In genomic region chr19:46478356-46478986, GRCh38 we compare ENCODE assay signal across 8 cellular contexts. TPM values are rescaled to one million over a fixed set of nuclear protein-coding genes. Genes with fewer than 3 reads are reported as not detected.
DNase-seq lines count a peak whose midpoint lies in the region; ATAC-seq and TF ChIP-seq lines count a peak whose summit lies in the region.
"Had no signal": no experiment of that assay in that cellular context is flagged by ENCODE, and none has a peak within 500 bp of the region (broad histone marks: within the 10 kb centered on the region; RNA-seq: fewer than 3 reads in every experiment).

No MANE protein-coding gene starts in this region.

- no peaks in the 10 kb centered on the region for H3K36me3 ChIP-seq in GM23338 (ENCODE audit: insufficient read depth)
- H3K36me3 ChIP-seq in neuronal stem cell (replicated peaks in 1 of 2; ENCODE audit: control insufficient read depth in 2 of 2, insufficient read depth in 2 of 2, low read length in 2 of 2): no peaks in the 10 kb centered on the region

- H3K4me3 ChIP-seq in GM23338: no peak overlapping the region
- no peak overlapping the region for H3K4me3 ChIP-seq in neuronal stem cell (ENCODE audit: low read length in 2 of 2)

- no peak overlapping the region for H3K27ac ChIP-seq in GM23338 (ENCODE audit: low read depth)
- no peak overlapping the region for H3K27ac ChIP-seq in neuronal stem cell (replicated peaks; ENCODE audit: low read length)

- ATAC-seq in GM23338 (peak; percentile 85), HG03571 (IDR thresholded peaks at IDR 0.05; ENCODE audit: unreplicated experiment) (no peak), GM21367 (IDR thresholded peaks at IDR 0.05; ENCODE audit: unreplicated experiment) (no peak)

- H2BK15ac ChIP-seq in neuronal stem cell (ENCODE audit: low read length): no peak overlapping the region

- H3K27ac Mint-ChIP-seq in GM23338 (peak overlapping the region; percentile 65; the same call in 1 of the 2 replicates), mesothelial cell of epicardium (peak overlapping the region; percentile 6)

- no peaks in the 10 kb centered on the region for H3K9me3 ChIP-seq in neuronal stem cell (replicated peaks in 1 of 2; ENCODE audit: control insufficient read depth in 2 of 2, insufficient read depth in 1 of 2, low read depth in 1 of 2, low read length in 2 of 2)

- no peak overlapping the region for H2BK5ac ChIP-seq in neuronal stem cell (ENCODE audit: low read length)

- no peak overlapping the region for H4K91ac ChIP-seq in neuronal stem cell (ENCODE audit: low read depth, low read length, poor library complexity)

- H2BK120ac ChIP-seq in neuronal stem cell (ENCODE audit: low read depth, low read length): no peak overlapping the region

- no peak overlapping the region for H3K18ac ChIP-seq in neuronal stem cell (ENCODE audit: low read length)

- no peak overlapping the region for H3K9ac ChIP-seq in neuronal stem cell (ENCODE audit: low read depth, low read length, poor library complexity)

- H2AFZ ChIP-seq in GM23338 (no peak overlapping the region), neuronal stem cell (ENCODE audit: low read length) (no peak overlapping the region)

- WGBS in neuronal stem cell (ENCODE audit: extremely low coverage in 2 of 2, insufficient read length in 2 of 2, insufficient replicate concordance in 1 of 2), 2 donors: no CpG with 5 or more reads among the region's 4 CpGs

- no peaks in the 10 kb centered on the region for H3K79me1 ChIP-seq in neuronal stem cell (ENCODE audit: low read depth, low read length)

- no peaks in the 10 kb centered on the region for H3K79me2 ChIP-seq in GM23338 (replicated peaks; ENCODE audit: insufficient read depth)

- H3K4ac ChIP-seq in neuronal stem cell (ENCODE audit: low read length): no peak overlapping the region

- no peaks in the 10 kb centered on the region for H3F3A ChIP-seq in GM23338 (replicated peaks; ENCODE audit: low read depth)

- H2AK5ac ChIP-seq in neuronal stem cell (ENCODE audit: low read depth, low read length): no peak overlapping the region

- H3K23ac ChIP-seq in neuronal stem cell (ENCODE audit: low read depth, low read length, poor library complexity): no peak overlapping the region

- H3K14ac ChIP-seq in neuronal stem cell (ENCODE audit: low read length): no peak overlapping the region

- DNase-seq in GM23338 (ENCODE audit: low spot score): peak; percentile 97
- DNase-seq in NCI-H1105 (lab: John Stamatoyannopoulos, UW): peak; percentile 54
- peak; percentile 67 for DNase-seq in amniotic epithelial cell (ENCODE audit: low read depth)
- no peak for DNase-seq in mesothelial cell of epicardium (ENCODE audit: low spot score in 2 of 2, unreplicated experiment in 2 of 2)
- no peak for DNase-seq in neuronal stem cell (ENCODE audit: low spot score)

- no peak overlapping the region for H2BK12ac ChIP-seq in neuronal stem cell (ENCODE audit: low read length)

- no peak overlapping the region for H4K8ac ChIP-seq in neuronal stem cell (ENCODE audit: low read depth, low read length)

- H3K4me1 ChIP-seq in GM23338 (ENCODE audit: insufficient read depth) (peaks cover 14% of the 10 kb centered on the region), neuronal stem cell (ENCODE audit: control insufficient read depth in 2 of 2, insufficient read depth in 1 of 2, low read depth in 1 of 2, low read length in 2 of 2) (peaks cover 2 to 30% of the 10 kb centered on the region in 2 donors)

- no peak overlapping the region for H3K4me2 ChIP-seq in GM23338
- no peak overlapping the region for H3K4me2 ChIP-seq in neuronal stem cell (ENCODE audit: insufficient read depth, low read length, poor library complexity, severe bottlenecking)

- H3K9me2 ChIP-seq in GM23338 (ENCODE audit: insufficient read depth): no peaks in the 10 kb centered on the region

- peaks cover 21% of the 10 kb centered on the region for H3K4me1 Mint-ChIP-seq in GM23338
- H3K4me1 Mint-ChIP-seq in mesothelial cell of epicardium: peaks cover 21% of the 10 kb centered on the region

- H3K4me3 Mint-ChIP-seq in GM23338 (no peak overlapping the region), mesothelial cell of epicardium (no peak overlapping the region)
- H3K4me3 Mint-ChIP-seq: IgD-negative memory B cell had no signal

- H4K20me1 ChIP-seq in GM23338 (replicated peaks; ENCODE audit: insufficient read depth): no peaks in the 10 kb centered on the region

- TF ChIP-seq CTCF in GM23338 (conservative IDR thresholded peaks at IDR 0.05; ENCODE audit: low read depth in 2 of 2) (no peak), mesothelial cell of epicardium (IDR thresholded peaks at IDR 0.05; ENCODE audit: unreplicated experiment) (no peak)

- H3K36me3 Mint-ChIP-seq in GM23338 (ENCODE audit: low read depth) (no peaks in the 10 kb centered on the region), mesothelial cell of epicardium (no peaks in the 10 kb centered on the region)
- H3K36me3 Mint-ChIP-seq: IgD-negative memory B cell had no signal

- peaks cover 8% of the 10 kb centered on the region for H3K27me3 Mint-ChIP-seq in GM23338 (ENCODE audit: insufficient read depth, low read depth, poor library complexity)
- H3K27me3 Mint-ChIP-seq in mesothelial cell of epicardium (ENCODE audit: low read depth): no peaks in the 10 kb centered on the region

- no peaks in the 10 kb centered on the region for H3K27me3 ChIP-seq in GM23338 (ENCODE audit: insufficient read depth)
- no peaks in the 10 kb centered on the region for H3K27me3 ChIP-seq in neuronal stem cell (ENCODE audit: control insufficient read depth in 3 of 3, insufficient read depth in 3 of 3, low read depth in 1 of 3, low read length in 3 of 3)

- H3K9me3 Mint-ChIP-seq in GM23338: no peaks in the 10 kb centered on the region
- H3K9me3 Mint-ChIP-seq in mesothelial cell of epicardium: no peaks in the 10 kb centered on the region

TF ChIP-seq in GM23338, 12 proteins besides CTCF, POLR2A, EP300 and RAD21 (continues in another document):
- no peak for TF ChIP-seq ZNF114 (CRISPR knock-in tag; IDR thresholded peaks at IDR 0.05)
- no peak for TF ChIP-seq NANOG (IDR thresholded peaks at IDR 0.05; ENCODE audit: borderline replicate concordance)
- no peak for TF ChIP-seq POLR2AphosphoS5 (IDR thresholded peaks at IDR 0.05; ENCODE audit: low read depth)
- TF ChIP-seq, protein P1, sequence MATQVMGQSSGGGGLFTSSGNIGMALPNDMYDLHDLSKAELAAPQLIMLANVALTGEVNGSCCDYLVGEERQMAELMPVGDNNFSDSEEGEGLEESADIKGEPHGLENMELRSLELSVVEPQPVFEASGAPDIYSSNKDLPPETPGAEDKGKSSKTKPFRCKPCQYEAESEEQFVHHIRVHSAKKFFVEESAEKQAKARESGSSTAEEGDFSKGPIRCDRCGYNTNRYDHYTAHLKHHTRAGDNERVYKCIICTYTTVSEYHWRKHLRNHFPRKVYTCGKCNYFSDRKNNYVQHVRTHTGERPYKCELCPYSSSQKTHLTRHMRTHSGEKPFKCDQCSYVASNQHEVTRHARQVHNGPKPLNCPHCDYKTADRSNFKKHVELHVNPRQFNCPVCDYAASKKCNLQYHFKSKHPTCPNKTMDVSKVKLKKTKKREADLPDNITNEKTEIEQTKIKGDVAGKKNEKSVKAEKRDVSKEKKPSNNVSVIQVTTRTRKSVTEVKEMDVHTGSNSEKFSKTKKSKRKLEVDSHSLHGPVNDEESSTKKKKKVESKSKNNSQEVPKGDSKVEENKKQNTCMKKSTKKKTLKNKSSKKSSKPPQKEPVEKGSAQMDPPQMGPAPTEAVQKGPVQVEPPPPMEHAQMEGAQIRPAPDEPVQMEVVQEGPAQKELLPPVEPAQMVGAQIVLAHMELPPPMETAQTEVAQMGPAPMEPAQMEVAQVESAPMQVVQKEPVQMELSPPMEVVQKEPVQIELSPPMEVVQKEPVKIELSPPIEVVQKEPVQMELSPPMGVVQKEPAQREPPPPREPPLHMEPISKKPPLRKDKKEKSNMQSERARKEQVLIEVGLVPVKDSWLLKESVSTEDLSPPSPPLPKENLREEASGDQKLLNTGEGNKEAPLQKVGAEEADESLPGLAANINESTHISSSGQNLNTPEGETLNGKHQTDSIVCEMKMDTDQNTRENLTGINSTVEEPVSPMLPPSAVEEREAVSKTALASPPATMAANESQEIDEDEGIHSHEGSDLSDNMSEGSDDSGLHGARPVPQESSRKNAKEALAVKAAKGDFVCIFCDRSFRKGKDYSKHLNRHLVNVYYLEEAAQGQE (IDR thresholded peaks at IDR 0.05; ENCODE audit: unreplicated experiment): no peak
- no peak for TF ChIP-seq ZNF331 (CRISPR knock-in tag; IDR thresholded peaks at IDR 0.05; ENCODE audit: low read depth)
- TF ChIP-seq JUNB (IDR thresholded peaks at IDR 0.05; ENCODE audit: unreplicated experiment): no peak

RNA-seq across cellular contexts. Expression of gene PNMA8A, which starts 7.1 kb away (rescaled TPM):
- 17.8 and 19.6 TPM in 2 replicates for total RNA-seq in GM23338 (2014; rRNA removed; shearing (Covaris generic))
- polyA plus RNA-seq in GM23338 (2016; fragmentation: Nextera tagmentation; extraction: Ambion mirVana): 21.7 and 28.0 TPM in 2 replicates
- 25.8 to 27.4 TPM (median 25.9 TPM) in 3 replicates for total RNA-seq in mesothelial cell of epicardium
- 41.6 TPM for polyA plus RNA-seq in neuronal stem cell (2013, experiment 1 of 2)
- 41.3 TPM for polyA plus RNA-seq in neuronal stem cell (2013, experiment 2 of 2)
- polyA plus RNA-seq: IgD-negative memory B cell had no signal

RNA-seq across cellular contexts. Expression of gene PNMA8B, which starts 17.2 kb away (rescaled TPM):
- 1.6 and 1.7 TPM in 2 replicates for total RNA-seq in GM23338 (2014; rRNA removed; shearing (Covaris generic))
- 0.44 and 0.80 TPM in 2 replicates for polyA plus RNA-seq in GM23338 (2016; fragmentation: Nextera tagmentation; extraction: Ambion mirVana)
- 3.0 to 3.2 TPM (median 3.1 TPM) in 3 replicates for total RNA-seq in mesothelial cell of epicardium
- polyA plus RNA-seq in neuronal stem cell (2013, experiment 1 of 2): 1.1 TPM
- 1.1 TPM for polyA plus RNA-seq in neuronal stem cell (2013, experiment 2 of 2)
- polyA plus RNA-seq: IgD-negative memory B cell had no signal

RNA-seq across cellular contexts. Expression of gene PNMA8C, which starts 49.7 kb away (rescaled TPM):
- 2.3 and 2.6 TPM in 2 replicates for total RNA-seq in GM23338 (2014; rRNA removed; shearing (Covaris generic))
- 0.44 and 0.59 TPM in 2 replicates for polyA plus RNA-seq in GM23338 (2016; fragmentation: Nextera tagmentation; extraction: Ambion mirVana)
- 0.49 to 0.79 TPM (median 0.73 TPM) in 3 replicates for total RNA-seq in mesothelial cell of epicardium
- polyA plus RNA-seq in neuronal stem cell (2013, experiment 1 of 2): 0.52 TPM
- polyA plus RNA-seq in neuronal stem cell (2013, experiment 2 of 2): 0.47 TPM
- polyA plus RNA-seq: IgD-negative memory B cell had no signal

Comparison
In these comparisons a context has a peak if more than half of its experiments do, and no peak if none do; other contexts are left out.
1. DNase-seq: peak in GM23338 (single experiment), NCI-H1105 (single experiment) and amniotic epithelial cell (single experiment); none in mesothelial cell of epicardium (0 of 2) and neuronal stem cell (single experiment).